ENCODE assay signal across 17 cellular contexts in genomic region chr2:175840261-175840660, GRCh38.
DNase-seq lines count a peak whose midpoint lies in the region; FAIRE-seq lines count a peak whose summit lies in the region.
"Had no signal": no experiment of that assay in that cellular context is flagged by ENCODE, and none has a peak within 500 bp of the region (broad histone marks: within the 10 kb centered on the region; RNA-seq: fewer than 3 reads in every experiment).

No MANE protein-coding gene starts in this region.

- DNase-seq in LHCN-M2 (ENCODE audit: low read depth) (peak; percentile 24), dedifferentiated amniotic fluid mesenchymal stem cell (ENCODE audit: extremely low spot score) (peak; percentile 70), fibroblast of the conjunctiva (ENCODE audit: low read depth) (peak; percentile 38), KBM-7 (no peak), RCC 7860 (ENCODE audit: low spot score) (no peak)
- DNase-seq in stimulated activated CD4-positive, alpha-beta T cell treated with anti-CD3 and anti-CD28 coated beads, Interleukin-2, amount 100 ng/mL, for 48 hours: no peak
- DNase-seq: CD8-positive, alpha-beta T cell; COR-L47; DMS153; DMS79 treated with DMSO at 0.1 percent for 48 hours; GDM1 had no signal

- no peak for FAIRE-seq in RCC 7860 (lab: Jason Lieb, UNC)
- FAIRE-seq: A549, D721Med, GM12892, H54, HepG2, HTR-8/SVneo had no signal

- in situ Hi-C loops in KBM-7 (cut with MboI; ENCODE audit: low pct_unique_long_range_greater_than_20kb, low sequenced_read_pairs): no loop called here

Comparison
In these comparisons a context has a peak if more than half of its experiments do, and no peak if none do; other contexts are left out.
1. DNase-seq: peak in LHCN-M2 (single experiment), dedifferentiated amniotic fluid mesenchymal stem cell (single experiment) and fibroblast of the conjunctiva (single experiment); none in KBM-7 (single experiment), stimulated activated CD4-positive, alpha-beta T cell treated with anti-CD3 and anti-CD28 coated beads, Interleukin-2, amount 100 ng/mL, for 48 hours (0 of 2) and RCC 7860 (single experiment).